ENCODE assay signal across 1 cellular context in genomic region chr2:152717242-152718046, GRCh38.
TF ChIP-seq lines count a peak whose summit lies in the region.

Gene PRPF40A, minus strand, starts transcription at chr2:152717461. Its CDS starts 22 bp downstream, at chr2:152717439.

TF ChIP-seq in K562, 482 proteins besides CTCF, POLR2A, EP300 and RAD21 (continued from another document and continues in another):
- TF ChIP-seq ZNF407 (IDR thresholded peaks at IDR 0.05; ENCODE audit: low read depth), result no peak
- 0 out of 2 replicates have a peak, but pooled peaks have one; percentile 57 for TF ChIP-seq ELF2 (CRISPR knock-in tag; IDR thresholded peaks at IDR 0.05)
- TF ChIP-seq KAT7 (CRISPR knock-in tag; IDR thresholded peaks at IDR 0.05; ENCODE audit: borderline replicate concordance), result peak; percentile 45; the same call in 1 of the 2 replicates
- TF ChIP-seq ID3 (CRISPR knock-in tag; IDR thresholded peaks at IDR 0.05), result no peak
- peak; percentile 67 for TF ChIP-seq ID3 (tag; IDR thresholded peaks at IDR 0.05)
- TF ChIP-seq HES1 (IDR thresholded peaks at IDR 0.05; ENCODE audit: low read depth), result no peak
- no peak for TF ChIP-seq ZNF224 (CRISPR knock-in tag; IDR thresholded peaks at IDR 0.05)
- no peak for TF ChIP-seq DLX4 (CRISPR knock-in tag; IDR thresholded peaks at IDR 0.05)
- no peak for TF ChIP-seq CBX8 (IDR thresholded peaks at IDR 0.05; ENCODE audit: borderline replicate concordance, extremely low read depth, low read depth, low read length, poor library complexity, severe bottlenecking)
- peak; percentile 7; the same call in 1 of the 2 replicates for TF ChIP-seq LCOR (CRISPR knock-in tag; IDR thresholded peaks at IDR 0.05)
- TF ChIP-seq KDM2B (CRISPR knock-in tag; IDR thresholded peaks at IDR 0.05), result no peak
- no peak for TF ChIP-seq TRIM28 (IDR thresholded peaks at IDR 0.05)
- no peak for TF ChIP-seq BRCA1 (IDR thresholded peaks at IDR 0.05)
- TF ChIP-seq BRCA1 (CRISPR knock-in tag; IDR thresholded peaks at IDR 0.05), result no peak
- no peak for TF ChIP-seq ZNF274 (IDR thresholded peaks at IDR 0.05; ENCODE audit: borderline replicate concordance, low read depth, low read length)
- TF ChIP-seq TOE1 (IDR thresholded peaks at IDR 0.05; ENCODE audit: borderline replicate concordance), result no peak
- TF ChIP-seq TOE1 (CRISPR knock-in tag; IDR thresholded peaks at IDR 0.05; ENCODE audit: borderline replicate concordance, low read depth), result no peak
- no peak; the same call in 1 of the 2 replicates for TF ChIP-seq ZNF175 (CRISPR knock-in tag; IDR thresholded peaks at IDR 0.05; ENCODE audit: low read depth)
- TF ChIP-seq ARID1B (IDR thresholded peaks at IDR 0.05), result no peak
- TF ChIP-seq RHOXF2B (CRISPR knock-in tag; conservative IDR thresholded peaks at IDR 0.05), result no peak
- TF ChIP-seq HNRNPL (IDR thresholded peaks at IDR 0.05; ENCODE audit: low read depth, low read length), result no peak
- TF ChIP-seq TSC22D4 (tag; IDR thresholded peaks at IDR 0.05), result no peak
- TF ChIP-seq ZNF277 (CRISPR knock-in tag; IDR thresholded peaks at IDR 0.05; ENCODE audit: borderline replicate concordance), result no peak
- TF ChIP-seq XRCC5 (IDR thresholded peaks at IDR 0.05; ENCODE audit: low read depth, low read length), result no peak
- TF ChIP-seq SLC30A9 (CRISPR knock-in tag; IDR thresholded peaks at IDR 0.05), result no peak
- no peak for TF ChIP-seq ZNF146 (CRISPR knock-in tag; IDR thresholded peaks at IDR 0.05; ENCODE audit: unreplicated experiment)
- TF ChIP-seq THAP12 (CRISPR knock-in tag; IDR thresholded peaks at IDR 0.05), result peak; percentile 55
- TF ChIP-seq GTF2F1 (IDR thresholded peaks at IDR 0.05; ENCODE audit: low read depth, low read length), result no peak
- TF ChIP-seq TAF9B (IDR thresholded peaks at IDR 0.05; ENCODE audit: partially characterized antibody), result peak; percentile 68
- TF ChIP-seq ZKSCAN3 (CRISPR knock-in tag; IDR thresholded peaks at IDR 0.05), result no peak
- no peak for TF ChIP-seq GTF2B (IDR thresholded peaks at IDR 0.05; ENCODE audit: extremely low read depth, insufficient read length)
- TF ChIP-seq ZNF764 (CRISPR knock-in tag; IDR thresholded peaks at IDR 0.05; ENCODE audit: low read depth), result no peak
- TF ChIP-seq ATF7 (IDR thresholded peaks at IDR 0.05), result no peak; the same call in none of the 2 replicates
- peak; percentile 97 for TF ChIP-seq POLR2G (IDR thresholded peaks at IDR 0.05; ENCODE audit: low read depth, low read length)
- TF ChIP-seq ELK1 (CRISPR knock-in tag; IDR thresholded peaks at IDR 0.05), result no peak
- TF ChIP-seq GATAD2A (IDR thresholded peaks at IDR 0.05), result no peak
- no peak for TF ChIP-seq ZNF699 (CRISPR knock-in tag; IDR thresholded peaks at IDR 0.05; ENCODE audit: insufficient replicate concordance)
- TF ChIP-seq MYC (IDR thresholded peaks at IDR 0.05; ENCODE audit: low read depth, low read length), result peak; percentile 96
- TF ChIP-seq MYC (CRISPR knock-in tag; IDR thresholded peaks at IDR 0.05; ENCODE audit: borderline replicate concordance, low read depth), result no peak
- TF ChIP-seq MTA2 (IDR thresholded peaks at IDR 0.05; ENCODE audit: low read depth), result peak; percentile 91
- peak; percentile 42; the same call in 1 of the 2 replicates for TF ChIP-seq RB1 (IDR thresholded peaks at IDR 0.05; ENCODE audit: low read depth)
- peak; percentile 95 for TF ChIP-seq C11orf30 (IDR thresholded peaks at IDR 0.05; ENCODE audit: low read depth)
- no peak for TF ChIP-seq PHF21A (IDR thresholded peaks at IDR 0.05; ENCODE audit: borderline replicate concordance, low read depth)
- TF ChIP-seq NEUROD1 (IDR thresholded peaks at IDR 0.05; ENCODE audit: borderline replicate concordance, low read depth, low read length, partially characterized antibody), result peak; percentile 91
- TF ChIP-seq RFX7 (CRISPR knock-in tag; IDR thresholded peaks at IDR 0.05), result no peak
- no peak for TF ChIP-seq ZNF239 (CRISPR knock-in tag; IDR thresholded peaks at IDR 0.05)
- TF ChIP-seq MCM3 (IDR thresholded peaks at IDR 0.05), result no peak
- TF ChIP-seq TBP (optimal IDR thresholded peaks at IDR 0.05; ENCODE audit: low read depth, low read length), result peak; percentile 91
- no peak for TF ChIP-seq CEBPG (CRISPR knock-in tag; IDR thresholded peaks at IDR 0.05)
- TF ChIP-seq CEBPG (tag; conservative IDR thresholded peaks at IDR 0.05 in 1 of 2, IDR thresholded peaks at IDR 0.05 in 1 of 2), result no peak
- no peak for TF ChIP-seq DEAF1 (CRISPR knock-in tag; IDR thresholded peaks at IDR 0.05)
- TF ChIP-seq ASH1L (IDR thresholded peaks at IDR 0.05; ENCODE audit: borderline replicate concordance, low read depth, partially characterized antibody), result peak; percentile 96
- no peak for TF ChIP-seq ZBED1 (IDR thresholded peaks at IDR 0.05)
- no peak for TF ChIP-seq NR0B1 (IDR thresholded peaks at IDR 0.05; ENCODE audit: partially characterized antibody)
